Comparison of ENCODE assay signal across 12 cellular contexts in genomic region chr10:3222068-3222467, GRCh38. TPM values are rescaled to one million over a fixed set of nuclear protein-coding genes. Genes with fewer than 3 reads are reported as not detected.
DNase-seq lines count a peak whose midpoint lies in the region; ATAC-seq, FAIRE-seq and TF ChIP-seq lines count a peak whose summit lies in the region.
"Had no signal": no experiment of that assay in that cellular context is flagged by ENCODE, and none has a peak within 500 bp of the region (broad histone marks: within the 10 kb centered on the region; RNA-seq: fewer than 3 reads in every experiment).

No MANE protein-coding gene starts in this region.

- H3K9me2 ChIP-seq in OCI-LY1 (ENCODE audit: low read depth, low read length): no peaks in the 10 kb centered on the region

- TF ChIP-seq EP300 in HepG2 (IDR thresholded peaks at IDR 0.05; ENCODE audit: low read depth in 2 of 2, low read length in 2 of 2): no peak
- TF ChIP-seq EP300 in HepG2 (CRISPR knock-in tag; IDR thresholded peaks at IDR 0.05; ENCODE audit: borderline replicate concordance): no peak

- H3K27ac ChIP-seq in HepG2 (ENCODE audit: extremely low read length, insufficient read depth, low read length): no peak overlapping the region
- no peak overlapping the region for H3K27ac ChIP-seq in right lobe of liver
- H3K27ac ChIP-seq in OCI-LY1 (ENCODE audit: low read depth, low read length, poor library complexity, severe bottlenecking): no peak overlapping the region
- no peak overlapping the region for H3K27ac ChIP-seq in upper lobe of right lung
- no peak overlapping the region for H3K27ac ChIP-seq in uterus

- ATAC-seq in HepG2 (no peak), right lobe of liver (no peak), upper lobe of right lung (no peak), HG03469 (IDR thresholded peaks at IDR 0.05; ENCODE audit: unreplicated experiment) (no peak)
- ATAC-seq: stimulated activated naive CD8-positive, alpha-beta T cell treated with anti-CD3 and anti-CD28 coated beads, Interleukin-15, Interleukin-2, amounts not matched to agents 100 U/mL and 50 U/mL, for 24 hours had no signal

- H2AFZ ChIP-seq in HepG2 (ENCODE audit: low read length) (no peak overlapping the region), OCI-LY1 (ENCODE audit: low read length) (no peak overlapping the region)

- CTCF ChIA-PET in HepG2 (lab: Yijun Ruan, JAX; ENCODE audit: low intra/inter-chr PET ratio, low total read pairs): no interaction called here

- FAIRE-seq in HepG2 (lab: Jason Lieb, UNC): no peak

- no peaks in the 10 kb centered on the region for H3F3A ChIP-seq in OCI-LY1 (ENCODE audit: insufficient read depth, low read length)

- no peak overlapping the region for H3K4me2 ChIP-seq in HepG2 (ENCODE audit: low read depth, low read length)
- H3K4me2 ChIP-seq in OCI-LY1 (ENCODE audit: low read length): no peak overlapping the region

- no peaks in the 10 kb centered on the region for H4K20me1 ChIP-seq in HepG2 (ENCODE audit: insufficient read depth, low read length)
- no peaks in the 10 kb centered on the region for H4K20me1 ChIP-seq in OCI-LY1 (ENCODE audit: insufficient read depth, low read length)

- H3K36me3 ChIP-seq in HepG2 (replicated peaks in 1 of 2; ENCODE audit: control insufficient read depth in 1 of 2, insufficient read depth in 2 of 2, low read length in 2 of 2): no peaks in the 10 kb centered on the region
- no peaks in the 10 kb centered on the region for H3K36me3 ChIP-seq in right lobe of liver
- H3K36me3 ChIP-seq in OCI-LY1 (ENCODE audit: insufficient read depth, low read length): no peaks in the 10 kb centered on the region
- H3K36me3 ChIP-seq in upper lobe of right lung: no peaks in the 10 kb centered on the region
- no peaks in the 10 kb centered on the region for H3K36me3 ChIP-seq in uterus
- H3K36me3 ChIP-seq: breast epithelium, MG63 had no signal

- 46% methylated on average over 9 of the region's 10 CpGs for WGBS in HepG2 (ENCODE audit: low lambda C conversion rate)
- 53% methylated on average over 10 of the region's 10 CpGs for WGBS in right lobe of liver (ENCODE audit: insufficient coverage, low coverage, low lambda C conversion rate, missing lambda C conversion rate)

- TF ChIP-seq RAD21 in HepG2 (CRISPR knock-in tag; IDR thresholded peaks at IDR 0.05): no peak

- intact Hi-C loops in HepG2 (cut with micrococcal nuclease; ENCODE audit: unreplicated experiment): no loop called here
- intact Hi-C loops in right lobe of liver (cut with DNase I): no loop called here
- intact Hi-C loops in upper lobe of right lung (cut with DNase I): no loop called here
- intact Hi-C loops in uterus (cut with DNase I; ENCODE audit: low total_unique reads): no loop called here

- H3K9ac ChIP-seq in HepG2 (ENCODE audit: insufficient read depth, low read depth, low read length) (no peak overlapping the region), OCI-LY1 (ENCODE audit: low read length) (no peak overlapping the region)

- no TSS peak for BruUV-seq in HepG2 (replicated peaks; lab: Mats Ljungman, UMichigan)

- H3K4me3 ChIP-seq in HepG2 (replicated peaks in 1 of 3; ENCODE audit: insufficient read depth in 1 of 3, low read depth in 2 of 3, low read length in 3 of 3) (no peak overlapping the region), right lobe of liver (no peak overlapping the region), OCI-LY1 (ENCODE audit: low read depth, low read length, poor library complexity, severe bottlenecking) (no peak overlapping the region), upper lobe of right lung (no peak overlapping the region), uterus (no peak overlapping the region)
- H3K4me3 ChIP-seq: MG63 had no signal

- in situ Hi-C loops in HepG2 (cut with HindIII; ENCODE audit: extremely low pct_ligation_motif_present, low pct_unique_long_range_greater_than_20kb): no loop called here

- peaks cover 0 to 4% of the 10 kb centered on the region in 2 experiments; a peak in 1 of 5 replicates for H3K27me3 ChIP-seq in HepG2 (ENCODE audit: control insufficient read depth in 1 of 2, insufficient read depth in 2 of 2, low read length in 2 of 2)
- no peaks in the 10 kb centered on the region for H3K27me3 ChIP-seq in right lobe of liver
- no peaks in the 10 kb centered on the region for H3K27me3 ChIP-seq in OCI-LY1 (ENCODE audit: insufficient read depth, low read length)
- H3K27me3 ChIP-seq in upper lobe of right lung: no peaks in the 10 kb centered on the region
- no peaks in the 10 kb centered on the region for H3K27me3 ChIP-seq in uterus
- H3K27me3 ChIP-seq: breast epithelium, MG63 had no signal

- H3K4me1 ChIP-seq in HepG2 (ENCODE audit: insufficient read depth, low read length) (no peaks in the 10 kb centered on the region), right lobe of liver (no peaks in the 10 kb centered on the region), OCI-LY1 (ENCODE audit: insufficient read depth, low read length, severe bottlenecking) (no peaks in the 10 kb centered on the region), upper lobe of right lung (no peaks in the 10 kb centered on the region), uterus (no peaks in the 10 kb centered on the region)
- H3K4me1 ChIP-seq: breast epithelium had no signal

- POLR2A ChIA-PET in HepG2 (lab: Yijun Ruan, JAX): no interaction called here

- H3K9me3 ChIP-seq in HepG2 (ENCODE audit: low read length) (no peaks in the 10 kb centered on the region), right lobe of liver (no peaks in the 10 kb centered on the region), OCI-LY1 (ENCODE audit: low read length) (no peaks in the 10 kb centered on the region), upper lobe of right lung (no peaks in the 10 kb centered on the region), uterus (no peaks in the 10 kb centered on the region)
- H3K9me3 ChIP-seq: breast epithelium, MG63 had no signal

- H3K79me2 ChIP-seq in HepG2 (ENCODE audit: insufficient read depth, low read length) (no peaks in the 10 kb centered on the region), OCI-LY1 (ENCODE audit: insufficient read depth, low read length) (no peaks in the 10 kb centered on the region)

- 0 out of 2 replicates have a peak, but pooled peaks have one; percentile 11 for TF ChIP-seq CTCF in HepG2 (CRISPR knock-in tag; IDR thresholded peaks at IDR 0.05)
- TF ChIP-seq CTCF in right lobe of liver (IDR thresholded peaks at IDR 0.05): no peak
- TF ChIP-seq CTCF in OCI-LY1 (IDR thresholded peaks at IDR 0.05; ENCODE audit: low read length): peak; percentile 33; the same call in 1 of the 2 replicates
- TF ChIP-seq CTCF in upper lobe of right lung (IDR thresholded peaks at IDR 0.05): peak; percentile 10
- TF ChIP-seq CTCF in uterus (IDR thresholded peaks at IDR 0.05): no peak

- TF ChIP-seq POLR2A in HepG2 (IDR thresholded peaks at IDR 0.05; ENCODE audit: insufficient read depth in 1 of 2, low read depth in 2 of 2, low read length in 2 of 2) (no peak), right lobe of liver (IDR thresholded peaks at IDR 0.05) (no peak), uterus (IDR thresholded peaks at IDR 0.05) (no peak)

- DNase-seq in HepG2 (ENCODE audit: low spot score): no peak
- DNase-seq in right lobe of liver: no peak
- DNase-seq in fibroblast of gingiva (ENCODE audit: low read depth): peak; percentile 70
- DNase-seq in upper lobe of right lung: no peak
- no peak for DNase-seq in uterus
- no peak for DNase-seq in medulla oblongata (ENCODE audit: extremely low spot score)
- DNase-seq: MG63; stimulated activated CD4-positive, alpha-beta T cell treated with anti-CD3 and anti-CD28 coated beads, Interleukin-12 subunit alpha, Interleukin-12 subunit beta, amount 100 ng/mL, for 4 hours; stimulated activated naive CD8-positive, alpha-beta T cell treated with anti-CD3 and anti-CD28 coated beads, Interleukin-15, Interleukin-2, amounts not matched to agents 100 U/mL and 50 U/mL, for 24 hours had no signal

TF ChIP-seq in HepG2, 621 proteins besides CTCF, POLR2A, EP300 and RAD21:
- no peak for TF ChIP-seq ZNF556 (CRISPR knock-in tag; IDR thresholded peaks at IDR 0.05; ENCODE audit: borderline replicate concordance)
- TF ChIP-seq STAG1 (CRISPR knock-in tag; IDR thresholded peaks at IDR 0.05): peak; percentile 38

RNA-seq across cellular contexts. Expression of gene PITRM1, which starts 49.5 kb away (rescaled TPM):
- 29.0 and 32.7 TPM in 2 replicates for total RNA-seq in HepG2 (2016; rRNA removed; fragmentation: Illumina TruSeq; extraction: Trizol)
- total RNA-seq in HepG2 (2016; cell fraction: cytosol; rRNA removed; fragmentation: Illumina TruSeq; extraction: Trizol; ENCODE audit: low read depth): 8.3 and 8.8 TPM in 2 replicates
- 29.0 and 33.1 TPM in 2 replicates for total RNA-seq in HepG2 (2016; cell fraction: insoluble cytoplasmic fraction; rRNA removed; fragmentation: Illumina TruSeq; extraction: Trizol)
- total RNA-seq in HepG2 (2016; cell fraction: membrane; rRNA removed; fragmentation: Illumina TruSeq; extraction: Trizol): 11.5 and 11.9 TPM in 2 replicates
- total RNA-seq in HepG2 (2016; cell fraction: nucleus; rRNA removed; fragmentation: Illumina TruSeq; extraction: Trizol): 28.7 and 29.3 TPM in 2 replicates
- polyA plus RNA-seq in HepG2 (2011; rRNA removed): 16.4 and 19.1 TPM in 2 replicates
- polyA plus RNA-seq in HepG2 (2011; cell fraction: cytosol; rRNA removed): 12.9 and 13.0 TPM in 2 replicates
- 84.4 and 95.5 TPM in 2 replicates for polyA plus RNA-seq in HepG2 (2011; cell fraction: nucleus; rRNA removed)
- polyA plus RNA-seq in HepG2 (2012): 19.8 and 21.0 TPM in 2 replicates
- 2.3 and 3.0 TPM in 2 replicates for polyA plus RNA-seq in HepG2 (2016; cell fraction: cytosol; fragmentation: Illumina TruSeq; extraction: Trizol; ENCODE audit: low read depth)
- polyA plus RNA-seq in HepG2 (2016; cell fraction: insoluble cytoplasmic fraction; fragmentation: Illumina TruSeq; extraction: Trizol; ENCODE audit: low read depth): 31.6 and 32.4 TPM in 2 replicates
- 8.1 and 8.6 TPM in 2 replicates for polyA plus RNA-seq in HepG2 (2016; cell fraction: membrane; fragmentation: Illumina TruSeq; extraction: Trizol; ENCODE audit: low read depth)
- polyA plus RNA-seq in HepG2 (2016; cell fraction: nucleus; fragmentation: Illumina TruSeq; extraction: Trizol; ENCODE audit: insufficient read depth, low read depth): 39.5 and 48.0 TPM in 2 replicates
- polyA minus RNA-seq in HepG2 (2011; rRNA and poly(A)+ RNA removed; ENCODE audit: low replicate concordance): 24.6 and 24.7 TPM in 2 replicates
- polyA minus RNA-seq in HepG2 (2011; cell fraction: cytosol; rRNA and poly(A)+ RNA removed): 12.9 and 13.6 TPM in 2 replicates
- 40.6 and 44.6 TPM in 2 replicates for polyA minus RNA-seq in HepG2 (2011; cell fraction: nucleus; rRNA and poly(A)+ RNA removed)
- 10 to 100 TPM; 40.7 to 59.5 (median 49.7) TPM for total RNA-seq in right lobe of liver
- 65.0 TPM for total RNA-seq in upper lobe of right lung
- total RNA-seq in uterus: 10 to 100 TPM; 37.4 to 100.0 (median 51.4) TPM

Comparison
In these comparisons a context has a peak if more than half of its experiments do, and no peak if none do; other contexts are left out.
1. CTCF ChIP-seq: peak in HepG2 (single experiment), OCI-LY1 (single experiment) and upper lobe of right lung (single experiment); none in right lobe of liver (0 of 4) and uterus (0 of 4).